Comparison of ENCODE assay signal across 1 cellular context in the genomic region with DNA sequence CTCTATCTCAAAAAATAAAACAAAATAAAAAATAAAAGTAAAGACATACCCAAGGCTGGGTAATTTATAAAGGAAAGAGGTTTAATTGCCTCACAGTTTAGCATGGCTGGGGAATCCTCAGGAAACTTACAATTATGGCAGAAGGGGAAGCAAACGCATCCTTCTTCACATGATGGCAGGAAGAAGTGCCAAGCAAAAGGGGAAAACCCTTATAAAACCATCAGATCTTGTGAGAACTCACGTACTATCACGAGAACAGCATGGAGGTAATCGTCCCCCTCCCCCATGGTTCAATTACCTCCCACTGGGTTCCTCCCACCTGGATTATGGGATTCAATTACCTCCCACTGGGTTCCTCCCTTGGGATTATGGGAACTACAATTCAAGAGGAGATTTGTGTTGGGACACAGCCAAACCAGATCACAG.
TF ChIP-seq lines count a peak whose summit lies in the region.

No MANE protein-coding gene starts in this region.

TF ChIP-seq in HEK293, 187 proteins besides CTCF, POLR2A, EP300 and RAD21 (continued from another document):
- TF ChIP-seq, protein P1, sequence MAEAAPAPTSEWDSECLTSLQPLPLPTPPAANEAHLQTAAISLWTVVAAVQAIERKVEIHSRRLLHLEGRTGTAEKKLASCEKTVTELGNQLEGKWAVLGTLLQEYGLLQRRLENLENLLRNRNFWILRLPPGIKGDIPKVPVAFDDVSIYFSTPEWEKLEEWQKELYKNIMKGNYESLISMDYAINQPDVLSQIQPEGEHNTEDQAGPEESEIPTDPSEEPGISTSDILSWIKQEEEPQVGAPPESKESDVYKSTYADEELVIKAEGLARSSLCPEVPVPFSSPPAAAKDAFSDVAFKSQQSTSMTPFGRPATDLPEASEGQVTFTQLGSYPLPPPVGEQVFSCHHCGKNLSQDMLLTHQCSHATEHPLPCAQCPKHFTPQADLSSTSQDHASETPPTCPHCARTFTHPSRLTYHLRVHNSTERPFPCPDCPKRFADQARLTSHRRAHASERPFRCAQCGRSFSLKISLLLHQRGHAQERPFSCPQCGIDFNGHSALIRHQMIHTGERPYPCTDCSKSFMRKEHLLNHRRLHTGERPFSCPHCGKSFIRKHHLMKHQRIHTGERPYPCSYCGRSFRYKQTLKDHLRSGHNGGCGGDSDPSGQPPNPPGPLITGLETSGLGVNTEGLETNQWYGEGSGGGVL (tag by site-specific recombination; IDR thresholded peaks at IDR 0.05) = 0 out of 2 replicates have a peak, but pooled peaks have one; percentile 12
- TF ChIP-seq SP7 (tag by site-specific recombination; IDR thresholded peaks at IDR 0.05) (peak; percentile 82), KLF1 (tag by site-specific recombination; IDR thresholded peaks at IDR 0.05) (peak; percentile 50; the same call in 1 of the 2 replicates), WT1 (tag by site-specific recombination; IDR thresholded peaks at IDR 0.05) (peak; percentile 97), ZFHX2 (tag by site-specific recombination; conservative IDR thresholded peaks at IDR 0.05) (peak; percentile 98)
TF ChIP-seq in HEK293: peak in this region for 8.
